Comparison of ENCODE assay signal across 1 cellular context in the genomic region with DNA sequence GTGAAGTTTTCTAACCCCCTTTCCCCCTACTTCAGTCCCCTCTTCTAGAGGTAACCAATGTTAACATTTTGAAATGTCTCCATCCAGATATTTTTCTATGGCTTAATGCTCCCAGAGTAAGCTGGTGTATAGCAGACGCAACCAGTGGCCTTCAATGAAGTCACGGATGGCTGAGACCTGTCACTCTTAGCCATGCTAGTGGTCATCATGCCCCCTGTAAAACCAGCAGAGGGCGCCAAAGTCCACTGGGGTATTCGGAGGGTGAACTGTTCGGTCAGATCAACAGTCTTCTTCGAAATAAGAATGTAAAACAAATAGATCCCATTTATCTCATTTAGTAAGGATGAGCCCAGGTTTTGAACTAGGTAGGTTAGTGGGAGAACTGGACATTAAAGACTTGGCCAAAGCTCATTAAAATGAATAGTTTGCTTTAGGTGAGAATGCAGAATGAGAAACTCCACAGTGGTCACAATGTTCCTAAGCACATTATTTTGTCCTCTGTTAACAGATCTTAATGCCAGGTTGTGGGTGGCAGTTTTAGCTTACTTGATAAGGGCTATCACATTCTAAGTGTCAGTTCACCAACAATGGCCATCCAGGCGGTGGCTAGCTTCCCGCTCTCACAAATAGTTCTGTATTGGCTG.
A peak's percentile ranks its signal among the peaks of the same experiment; 100 is the strongest.
TF ChIP-seq lines count a peak whose summit lies in the region.

No MANE protein-coding gene starts in this region.

TF ChIP-seq in SK-N-SH, 30 proteins besides CTCF, POLR2A, EP300 and RAD21 (continued from another document):
- TF ChIP-seq NRF1 (IDR thresholded peaks at IDR 0.05; ENCODE audit: low read depth, low read length) (no peak), TEAD4 (IDR thresholded peaks at IDR 0.05; ENCODE audit: borderline replicate concordance, insufficient read depth) (no peak), CHD2 (IDR thresholded peaks at IDR 0.05; ENCODE audit: low read length, partially characterized antibody) (no peak), EZH2phosphoT487 (IDR thresholded peaks at IDR 0.05; ENCODE audit: borderline replicate concordance, low read depth) (no peak), TCF12 (IDR thresholded peaks at IDR 0.05) (no peak), RCOR1 (IDR thresholded peaks at IDR 0.05; ENCODE audit: low read length) (no peak), POLR2AphosphoS5 (IDR thresholded peaks at IDR 0.05; ENCODE audit: low read depth, low read length) (no peak), TAF1 (IDR thresholded peaks at IDR 0.05; ENCODE audit: borderline replicate concordance, low read depth, low read length) (no peak), RFX5 (IDR thresholded peaks at IDR 0.05; ENCODE audit: low read length) (no peak)
- TF ChIP-seq, protein P1, sequence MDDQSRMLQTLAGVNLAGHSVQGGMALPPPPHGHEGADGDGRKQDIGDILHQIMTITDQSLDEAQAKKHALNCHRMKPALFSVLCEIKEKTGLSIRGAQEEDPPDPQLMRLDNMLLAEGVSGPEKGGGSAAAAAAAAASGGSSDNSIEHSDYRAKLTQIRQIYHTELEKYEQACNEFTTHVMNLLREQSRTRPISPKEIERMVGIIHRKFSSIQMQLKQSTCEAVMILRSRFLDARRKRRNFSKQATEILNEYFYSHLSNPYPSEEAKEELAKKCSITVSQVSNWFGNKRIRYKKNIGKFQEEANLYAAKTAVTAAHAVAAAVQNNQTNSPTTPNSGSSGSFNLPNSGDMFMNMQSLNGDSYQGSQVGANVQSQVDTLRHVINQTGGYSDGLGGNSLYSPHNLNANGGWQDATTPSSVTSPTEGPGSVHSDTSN (IDR thresholded peaks at IDR 0.05): peak; percentile 79
- TF ChIP-seq, protein P2, sequence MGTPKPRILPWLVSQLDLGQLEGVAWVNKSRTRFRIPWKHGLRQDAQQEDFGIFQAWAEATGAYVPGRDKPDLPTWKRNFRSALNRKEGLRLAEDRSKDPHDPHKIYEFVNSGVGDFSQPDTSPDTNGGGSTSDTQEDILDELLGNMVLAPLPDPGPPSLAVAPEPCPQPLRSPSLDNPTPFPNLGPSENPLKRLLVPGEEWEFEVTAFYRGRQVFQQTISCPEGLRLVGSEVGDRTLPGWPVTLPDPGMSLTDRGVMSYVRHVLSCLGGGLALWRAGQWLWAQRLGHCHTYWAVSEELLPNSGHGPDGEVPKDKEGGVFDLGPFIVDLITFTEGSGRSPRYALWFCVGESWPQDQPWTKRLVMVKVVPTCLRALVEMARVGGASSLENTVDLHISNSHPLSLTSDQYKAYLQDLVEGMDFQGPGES (IDR thresholded peaks at IDR 0.05; ENCODE audit: low read depth, low read length): no peak
